ENCODE assay signal across 10 cellular contexts in the genomic region with DNA sequence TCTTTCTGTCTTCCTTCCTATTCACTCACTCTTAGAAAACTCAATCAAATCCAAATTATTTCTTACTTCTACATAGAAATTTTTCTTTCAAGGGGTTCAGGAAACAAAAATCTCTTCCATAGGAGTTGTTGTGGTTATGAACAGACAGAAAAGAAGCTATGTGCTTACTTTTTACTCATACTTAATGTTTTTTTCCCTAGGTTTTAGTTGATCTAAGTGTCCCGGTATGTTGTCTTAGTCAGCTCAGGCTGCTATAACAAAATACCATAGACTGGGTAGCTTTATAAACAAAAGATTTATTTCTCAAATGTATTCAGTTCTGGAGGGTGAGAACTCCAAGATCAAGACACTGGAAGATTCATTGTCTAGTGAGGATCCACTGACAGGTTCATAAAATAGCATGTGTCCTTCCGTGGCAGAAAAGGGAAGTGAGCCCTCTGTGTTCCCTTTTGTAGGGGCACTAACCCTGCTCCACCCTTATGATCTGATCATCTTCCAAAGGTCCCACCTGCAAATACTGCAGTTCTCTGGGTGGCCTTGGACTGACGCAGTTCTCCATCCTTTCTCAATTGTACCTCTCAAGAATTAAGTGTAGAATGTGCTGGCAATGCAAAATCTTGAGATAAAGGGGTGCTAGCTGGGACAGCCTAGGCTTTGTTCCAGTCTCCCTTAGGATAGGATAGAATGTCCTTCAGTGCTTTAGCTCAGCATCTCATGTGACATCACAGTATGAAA. TPM values are rescaled to one million over a fixed set of nuclear protein-coding genes. Genes with fewer than 3 reads are reported as not detected.
DNase-seq lines count a peak whose midpoint lies in the region; ATAC-seq, FAIRE-seq and TF ChIP-seq lines count a peak whose summit lies in the region.
"Had no signal": no experiment of that assay in that cellular context is flagged by ENCODE, and none has a peak within 500 bp of the region (broad histone marks: within the 10 kb centered on the region; RNA-seq: fewer than 3 reads in every experiment).

No MANE protein-coding gene starts in this region.

- no peak for TF ChIP-seq RAD21 in K562 (CRISPR knock-in tag; conservative IDR thresholded peaks at IDR 0.05 in 1 of 2, IDR thresholded peaks at IDR 0.05 in 1 of 2)

- no peaks in the 10 kb centered on the region for H3K9me1 ChIP-seq in K562 (ENCODE audit: control insufficient read depth, insufficient read depth, low read length)

- H3K27ac ChIP-seq in GM23248, result peak overlapping the region; percentile 45
- H3K27ac ChIP-seq in K562 (ENCODE audit: extremely low read depth, low read depth, low read length), result no peak overlapping the region

- TF ChIP-seq POLR2A in K562 (conservative IDR thresholded peaks at IDR 0.05), result no peak

- H3K4me1 ChIP-seq in GM23248 (ENCODE audit: insufficient read depth), result peaks cover 12% of the 10 kb centered on the region
- H3K4me1 ChIP-seq in K562 (replicated peaks in 1 of 2; ENCODE audit: control insufficient read depth in 2 of 2, insufficient read depth in 2 of 2, low read length in 2 of 2), result no peaks in the 10 kb centered on the region; a peak in 1 of 5 replicates

- no peaks in the 10 kb centered on the region for H3K27me3 ChIP-seq in GM23248 (replicated peaks; ENCODE audit: insufficient read depth)
- H3K27me3 ChIP-seq in K562 (ENCODE audit: control insufficient read depth in 2 of 2, insufficient read depth in 2 of 2, low read length in 2 of 2), result no peaks in the 10 kb centered on the region

- ATAC-seq in GM18861 (IDR thresholded peaks at IDR 0.05; ENCODE audit: unreplicated experiment) (peak; percentile 41), HG03469 (IDR thresholded peaks at IDR 0.05; ENCODE audit: unreplicated experiment) (peak; percentile 46), K562 (peak; percentile 66)

- peak overlapping the region; percentile 24 for H2AFZ ChIP-seq in GM23248
- no peak overlapping the region for H2AFZ ChIP-seq in K562 (ENCODE audit: low read depth, low read length)

- DNase-seq in GM23248, result peak; percentile 55
- DNase-seq in K562 (ENCODE audit: extremely low read depth in 1 of 4, low spot score in 3 of 4), result no peak
- no peak for DNase-seq in Ammon's horn (ENCODE audit: low spot score)
- no peak for DNase-seq in NK-92 (lab: John Stamatoyannopoulos, UW; ENCODE audit: unreplicated experiment)
- DNase-seq in stimulated activated CD4-positive, alpha-beta T cell treated with anti-CD3 and anti-CD28 coated beads, Interleukin-2, amount 100 ng/mL, for 24 hours, result no peak
- no peak for DNase-seq in hepatic stellate cell (ENCODE audit: low spot score)
- DNase-seq: SHP77 treated with DMSO at 0.1 percent for 48 hours, trophoblast cell had no signal

- peaks cover 20% of the 10 kb centered on the region for H3F3A ChIP-seq in GM23248 (ENCODE audit: insufficient read depth)

- in situ Hi-C loops in GM23248 (cut with MboI), result no loop called here
- in situ Hi-C loops in K562 (cut with MboI), result no loop called here

- H3K9ac ChIP-seq in GM23248, result no peak overlapping the region
- no peak overlapping the region for H3K9ac ChIP-seq in K562 (ENCODE audit: insufficient read depth in 1 of 2, low read depth in 2 of 2, low read length in 2 of 2)

- no peaks in the 10 kb centered on the region for H3K9me3 ChIP-seq in GM23248 (ENCODE audit: low read depth)
- no peaks in the 10 kb centered on the region for H3K9me3 ChIP-seq in K562 (replicated peaks; ENCODE audit: control insufficient read depth, insufficient read depth, low read depth, low read length)

- no peaks in the 10 kb centered on the region for H3K9me2 ChIP-seq in GM23248 (ENCODE audit: insufficient read depth)

- no peak for FAIRE-seq in K562 (lab: Jason Lieb, UNC)

- H3K36me3 ChIP-seq in GM23248 (ENCODE audit: low read depth) (no peaks in the 10 kb centered on the region), K562 (ENCODE audit: control insufficient read depth, insufficient read depth, low read length) (no peaks in the 10 kb centered on the region)

- intact Hi-C loops in K562 (cut with micrococcal nuclease), result no loop called here

- BruUV-seq in K562 (replicated peaks; lab: Mats Ljungman, UMichigan), result no TSS peak

- WGBS in GM23248 (ENCODE audit: low coverage in 1 of 2, low lambda C conversion rate in 2 of 2, missing lambda C conversion rate in 2 of 2), 2 experiments, result 41 to 44% methylated on average over 3 of the region's 3 CpGs
- 11% methylated on average over 3 of the region's 3 CpGs for WGBS in K562 (ENCODE audit: insufficient coverage, low coverage, missing lambda C conversion rate)

- H3K4me3 ChIP-seq in GM23248 (no peak overlapping the region), K562 (no peak overlapping the region)

- H3K4me2 ChIP-seq in GM23248 (ENCODE audit: unreplicated experiment) (peak overlapping the region; percentile 39), K562 (ENCODE audit: insufficient read depth, low read length) (no peak overlapping the region)

- H4K20me1 ChIP-seq in GM23248 (ENCODE audit: insufficient read depth), result no peaks in the 10 kb centered on the region
- no peaks in the 10 kb centered on the region for H4K20me1 ChIP-seq in K562 (replicated peaks; ENCODE audit: control insufficient read depth, insufficient read depth, low read length)

- POLR2A ChIA-PET in K562 (lab: Yijun Ruan, JAX), result no interaction called here

- no peak for TF ChIP-seq CTCF in K562 (IDR thresholded peaks at IDR 0.05 in 2 of 3, conservative IDR thresholded peaks at IDR 0.05 in 1 of 3; ENCODE audit: insufficient read depth in 2 of 3, low read depth in 1 of 3, low read length in 3 of 3)

- H3K79me2 ChIP-seq in GM23248 (ENCODE audit: insufficient read depth), result no peaks in the 10 kb centered on the region
- no peaks in the 10 kb centered on the region for H3K79me2 ChIP-seq in K562 (ENCODE audit: control insufficient read depth, insufficient read depth, low read length)

- CTCF ChIA-PET in K562 (lab: Yijun Ruan, JAX; ENCODE audit: low intra/inter-chr PET ratio), result no interaction called here

- TF ChIP-seq EP300 in K562 (IDR thresholded peaks at IDR 0.05; ENCODE audit: low read length), result no peak

TF ChIP-seq in K562, 482 proteins besides CTCF, POLR2A, EP300 and RAD21 (continues in another document):
- no peak for TF ChIP-seq POU5F1 (IDR thresholded peaks at IDR 0.05; ENCODE audit: borderline replicate concordance, low read depth, low read length, partially characterized antibody)
- TF ChIP-seq C11orf30 (IDR thresholded peaks at IDR 0.05; ENCODE audit: low read depth), result peak; percentile 21; the same call in 1 of the 2 replicates
- peak; percentile 92 for TF ChIP-seq SPI1 (IDR thresholded peaks at IDR 0.05; ENCODE audit: borderline replicate concordance, low read depth, low read length)
- TF ChIP-seq KAT2B (IDR thresholded peaks at IDR 0.05; ENCODE audit: low read depth, low read length), result no peak
- TF ChIP-seq ZZZ3 (IDR thresholded peaks at IDR 0.05), result no peak
- TF ChIP-seq ZNF316 (IDR thresholded peaks at IDR 0.05), result 0 out of 2 replicates have a peak, but pooled peaks have one; percentile 21
- TF ChIP-seq, protein P1, sequence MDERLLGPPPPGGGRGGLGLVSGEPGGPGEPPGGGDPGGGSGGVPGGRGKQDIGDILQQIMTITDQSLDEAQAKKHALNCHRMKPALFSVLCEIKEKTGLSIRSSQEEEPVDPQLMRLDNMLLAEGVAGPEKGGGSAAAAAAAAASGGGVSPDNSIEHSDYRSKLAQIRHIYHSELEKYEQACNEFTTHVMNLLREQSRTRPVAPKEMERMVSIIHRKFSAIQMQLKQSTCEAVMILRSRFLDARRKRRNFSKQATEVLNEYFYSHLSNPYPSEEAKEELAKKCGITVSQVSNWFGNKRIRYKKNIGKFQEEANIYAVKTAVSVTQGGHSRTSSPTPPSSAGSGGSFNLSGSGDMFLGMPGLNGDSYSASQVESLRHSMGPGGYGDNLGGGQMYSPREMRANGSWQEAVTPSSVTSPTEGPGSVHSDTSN (CRISPR knock-in tag; IDR thresholded peaks at IDR 0.05; ENCODE audit: low read depth), result no peak
- TF ChIP-seq, protein P1 (tag; conservative IDR thresholded peaks at IDR 0.05; ENCODE audit: low read depth), result peak; percentile 41; the same call in 1 of the 2 replicates

RNA-seq across cellular contexts. Expression of a gene that starts 14.4 kb away (rescaled TPM):
- 14.4 and 22.4 TPM in 2 replicates for total RNA-seq in GM23248 (2014; rRNA removed; shearing (Covaris generic))
- polyA plus RNA-seq in GM23248 (2016; fragmentation: Nextera tagmentation; extraction: Ambion mirVana) (21.7 and 24.2 TPM in 2 replicates), K562 (2011; rRNA removed) (36.5 and 42.5 TPM in 2 replicates), K562 (2014; fragmentation: Illumina TruSeq; extraction: Trizol) (41.8 and 49.2 TPM in 2 replicates), K562 (2014; fragmentation: Nextera tagmentation; extraction: Ambion mirVana) (10 to 100 TPM; 22.6 to 30.1 TPM), K562 (2014; rRNA removed) (27.2 and 30.1 TPM in 2 replicates)
- total RNA-seq in K562 (2011; cell fraction: chromatin; rRNA removed; ENCODE audit: low replicate concordance), result 5.3 and 17.4 TPM in 2 replicates
- total RNA-seq in K562 (2011; cell fraction: nucleolus; rRNA removed), result 3.7 and 4.0 TPM in 2 replicates
- total RNA-seq in K562 (2011; cell fraction: nucleoplasm; rRNA removed), result 5.6 and 8.5 TPM in 2 replicates
- total RNA-seq in K562 (2014; rRNA removed) (31.9 and 32.1 TPM in 2 replicates), K562 (2014; rRNA removed; fragmentation: Illumina TruSeq; extraction: Trizol) (47.4 and 52.9 TPM in 2 replicates), K562 (2015; rRNA removed; fragmentation: Illumina TruSeq; extraction: Trizol) (44.0 and 46.5 TPM in 2 replicates), K562 (2021) (36.2 and 38.0 TPM in 2 replicates)
- polyA plus RNA-seq in K562 (2011; cell fraction: cytosol; rRNA removed), result 10.2 and 18.3 TPM in 2 replicates
- polyA plus RNA-seq in K562 (2011; cell fraction: nucleus; rRNA removed), result 14.6 and 23.3 TPM in 2 replicates
- 36.3 and 36.6 TPM in 2 replicates for polyA plus RNA-seq in K562 (2012)
- polyA minus RNA-seq in K562 (2011; rRNA and poly(A)+ RNA removed), result 34.5 and 38.4 TPM in 2 replicates
- polyA minus RNA-seq in K562 (2011; cell fraction: cytosol; rRNA and poly(A)+ RNA removed), result 14.4 and 16.8 TPM in 2 replicates
- 10.9 and 21.5 TPM in 2 replicates for polyA minus RNA-seq in K562 (2011; cell fraction: nucleus; rRNA and poly(A)+ RNA removed)
